Comparison of ENCODE assay signal across 19 cellular contexts in genomic region chr7:148500978-148501377, GRCh38.
A peak's percentile ranks its signal among the peaks of the same experiment; 100 is the strongest.
DNase-seq lines count a peak whose midpoint lies in the region; ATAC-seq and TF ChIP-seq lines count a peak whose summit lies in the region.
"Had no signal": no experiment of that assay in that cellular context is flagged by ENCODE, and none has a peak within 500 bp of the region (broad histone marks: within the 10 kb centered on the region; RNA-seq: fewer than 3 reads in every experiment).

No MANE protein-coding gene starts in this region.

- H3K4me3 ChIP-seq in MM.1S (ENCODE audit: low read length) (peak overlapping the region; percentile 41; the same call in 1 of the 2 replicates), esophagus muscularis mucosa (no peak overlapping the region), parathyroid adenoma (ENCODE audit: low read depth, low read length) (no peak overlapping the region)

- ATAC-seq in GM21515 (IDR thresholded peaks at IDR 0.05; ENCODE audit: unreplicated experiment) (peak; percentile 2), HG03097 (IDR thresholded peaks at IDR 0.05; ENCODE audit: low FRiP score, unreplicated experiment) (no peak), HG03139 (IDR thresholded peaks at IDR 0.05; ENCODE audit: unreplicated experiment) (no peak)
- ATAC-seq: effector memory CD8-positive, alpha-beta T cell; naive thymus-derived CD4-positive, alpha-beta T cell had no signal

- no peak for TF ChIP-seq POLR2A in esophagus muscularis mucosa (IDR thresholded peaks at IDR 0.05; ENCODE audit: low read depth)

- H2AFZ ChIP-seq in MM.1S (ENCODE audit: low read length) (peak overlapping the region; percentile 70), parathyroid adenoma (peak overlapping the region; percentile 67)

- H3K4me1 ChIP-seq in MM.1S (ENCODE audit: low read length) (peaks cover 6% of the 10 kb centered on the region), esophagus muscularis mucosa (no peaks in the 10 kb centered on the region), parathyroid adenoma (no peaks in the 10 kb centered on the region)
- H3K4me1 ChIP-seq: prostate gland had no signal

- no peaks in the 10 kb centered on the region for H3K79me2 ChIP-seq in MM.1S (ENCODE audit: low read length)
- H3K79me2 ChIP-seq in parathyroid adenoma = no peaks in the 10 kb centered on the region

- no peak overlapping the region for H3K27ac ChIP-seq in MM.1S (ENCODE audit: low read length)
- H3K27ac ChIP-seq in esophagus muscularis mucosa (replicated peaks in 1 of 4) = no peak overlapping the region
- no peak overlapping the region for H3K27ac ChIP-seq in parathyroid adenoma
- H3K27ac ChIP-seq: heart right ventricle, KMS-11, prostate gland, stomach had no signal

- 69% methylated on average over 9 of the region's 9 CpGs for WGBS in esophagus muscularis mucosa

- H3K9me2 ChIP-seq in MM.1S (replicated peaks; ENCODE audit: insufficient read depth, low read length) = no peaks in the 10 kb centered on the region

- TF ChIP-seq EP300 in esophagus muscularis mucosa (IDR thresholded peaks at IDR 0.05) = no peak

- peaks cover 9% of the 10 kb centered on the region; the same call in 1 of the 2 replicates for H3F3A ChIP-seq in MM.1S (ENCODE audit: insufficient read depth, low read length)

- no peaks in the 10 kb centered on the region for H3K9me3 ChIP-seq in MM.1S (replicated peaks; ENCODE audit: insufficient read depth, low read length)
- no peaks in the 10 kb centered on the region for H3K9me3 ChIP-seq in esophagus muscularis mucosa
- H3K9me3 ChIP-seq in parathyroid adenoma (ENCODE audit: control insufficient read depth, low read length) = no peaks in the 10 kb centered on the region
- H3K9me3 ChIP-seq: heart right ventricle, prostate gland, stomach had no signal

- no peaks in the 10 kb centered on the region for H4K20me1 ChIP-seq in MM.1S (ENCODE audit: insufficient read depth, low read length)

- H3K36me3 ChIP-seq in MM.1S (replicated peaks; ENCODE audit: insufficient read depth, low read length) = no peaks in the 10 kb centered on the region
- H3K36me3 ChIP-seq in esophagus muscularis mucosa = no peaks in the 10 kb centered on the region
- no peaks in the 10 kb centered on the region for H3K36me3 ChIP-seq in parathyroid adenoma (ENCODE audit: control insufficient read depth, insufficient read depth, low read length)
- H3K36me3 ChIP-seq: heart right ventricle, prostate gland, stomach had no signal

- intact Hi-C loops in esophagus muscularis mucosa (cut with DNase I) = no loop called here

- TF ChIP-seq CTCF in MM.1S (IDR thresholded peaks at IDR 0.05; ENCODE audit: low read length) (no peak), esophagus muscularis mucosa (IDR thresholded peaks at IDR 0.05) (no peak), parathyroid adenoma (IDR thresholded peaks at IDR 0.05) (no peak)

- H3K9ac ChIP-seq in MM.1S (ENCODE audit: low read length) = no peak overlapping the region
- no peak overlapping the region for H3K9ac ChIP-seq in parathyroid adenoma
- H3K9ac ChIP-seq: KMS-11 had no signal

- H3K4me2 ChIP-seq in MM.1S (ENCODE audit: low read depth, low read length) (peak overlapping the region; percentile 44), parathyroid adenoma (ENCODE audit: low read length) (no peak overlapping the region)
- H3K4me2 ChIP-seq: KMS-11 had no signal

- H3K27me3 ChIP-seq in MM.1S (replicated peaks; ENCODE audit: insufficient read depth, low read length) = no peaks in the 10 kb centered on the region
- H3K27me3 ChIP-seq in esophagus muscularis mucosa = peaks cover 0 to 20% (median 10%) of the 10 kb centered on the region in 4 donors
- peaks cover 4% of the 10 kb centered on the region for H3K27me3 ChIP-seq in parathyroid adenoma (ENCODE audit: control insufficient read depth, insufficient read depth, low read length)

- DNase-seq in MM.1S (no peak), esophagus muscularis mucosa (ENCODE audit: extremely low spot score) (peak; percentile 57), DMS153 (lab: John Stamatoyannopoulos, UW) (no peak)
- DNase-seq: activated naive CD4-positive, alpha-beta T cell; activated T-cell treated with anti-CD3 and anti-CD28 coated beads for 4 hours; effector memory CD8-positive, alpha-beta T cell; heart right ventricle; naive thymus-derived CD4-positive, alpha-beta T cell; NCI-H1092; Right ventricle myocardium superior; stimulated activated CD4-positive, alpha-beta T cell treated with anti-CD3 and anti-CD28 coated beads, Interleukin-4, amount 100 ng/mL, for 1 hour; trophoblast cell had no signal
